20 cellular contexts compared by ENCODE assay signal in genomic region chrX:67953658-67954057, GRCh38.
DNase-seq lines count a peak whose midpoint lies in the region; ATAC-seq, FAIRE-seq and TF ChIP-seq lines count a peak whose summit lies in the region.
"Had no signal": no experiment of that assay in that cellular context is flagged by ENCODE, and none has a peak within 500 bp of the region (broad histone marks: within the 10 kb centered on the region; RNA-seq: fewer than 3 reads in every experiment).

No MANE protein-coding gene starts in this region.

- no peak overlapping the region for H2BK15ac ChIP-seq in H1 (ENCODE audit: low read length)

- H4K5ac ChIP-seq in H1 (ENCODE audit: insufficient read length, low read depth, low read length) = no peak overlapping the region

- FAIRE-seq in HepG2 (lab: Jason Lieb, UNC) = no peak
- FAIRE-seq in H1 (lab: Jason Lieb, UNC) = no peak
- FAIRE-seq: D721Med, G401.6, GM12891 had no signal

- H3K27me3 ChIP-seq in liver (ENCODE audit: control insufficient read depth in 4 of 4, insufficient read depth in 4 of 4, low read length in 3 of 4) (no peaks in the 10 kb centered on the region), HepG2 (ENCODE audit: control insufficient read depth in 1 of 2, insufficient read depth in 2 of 2, low read length in 2 of 2) (no peaks in the 10 kb centered on the region), H1 (replicated peaks in 1 of 4; ENCODE audit: control insufficient read depth in 3 of 4, extremely low read depth in 1 of 4, insufficient read depth in 3 of 4, low read length in 3 of 4) (no peaks in the 10 kb centered on the region)
- H3K27me3 ChIP-seq: BE2C had no signal

- no peak overlapping the region for H3K23ac ChIP-seq in H1 (ENCODE audit: insufficient read length)

- H2BK120ac ChIP-seq in H1 (replicated peaks; ENCODE audit: low read depth, low read length) = no peak overlapping the region

- H3K79me2 ChIP-seq in HepG2 (ENCODE audit: insufficient read depth, low read length) (no peaks in the 10 kb centered on the region), H1 (ENCODE audit: control insufficient read depth in 1 of 2, insufficient read depth in 2 of 2, low read length in 2 of 2) (no peaks in the 10 kb centered on the region)

- no peak overlapping the region for H3K9ac ChIP-seq in liver (ENCODE audit: low read depth in 1 of 2, low read length in 2 of 2)
- H3K9ac ChIP-seq in HepG2 (ENCODE audit: insufficient read depth, low read depth, low read length) = no peak overlapping the region
- H3K9ac ChIP-seq in H1 (replicated peaks in 1 of 4; ENCODE audit: extremely low read depth in 1 of 4, low read depth in 3 of 4, low read length in 3 of 4) = no peak overlapping the region

- H3K27ac ChIP-seq in liver (ENCODE audit: low read depth in 1 of 2, low read length in 2 of 2) = no peak overlapping the region
- H3K27ac ChIP-seq in HepG2 (ENCODE audit: extremely low read length, insufficient read depth, low read length) = no peak overlapping the region
- no peak overlapping the region for H3K27ac ChIP-seq in H1 (ENCODE audit: low read depth, low read length)

- TF ChIP-seq RAD21 in liver (IDR thresholded peaks at IDR 0.05) (no peak), HepG2 (CRISPR knock-in tag; IDR thresholded peaks at IDR 0.05) (no peak), H1 (IDR thresholded peaks at IDR 0.05 in 1 of 2, conservative IDR thresholded peaks at IDR 0.05 in 1 of 2; ENCODE audit: low read depth in 2 of 2, low read length in 2 of 2) (no peak)

- no peaks in the 10 kb centered on the region for H4K20me1 ChIP-seq in HepG2 (ENCODE audit: insufficient read depth, low read length)
- H4K20me1 ChIP-seq in H1 (replicated peaks in 1 of 2; ENCODE audit: control insufficient read depth in 1 of 2, insufficient read depth in 2 of 2, low read length in 2 of 2) = no peaks in the 10 kb centered on the region

- H4K8ac ChIP-seq in H1 (ENCODE audit: extremely low read depth, insufficient read depth, low read length) = no peak overlapping the region

- H3K56ac ChIP-seq in H1 (replicated peaks; ENCODE audit: insufficient read length, low read depth, low read length) = no peak overlapping the region

- 47% methylated on average over 2 of the region's 2 CpGs for WGBS in liver
- 0% methylated on average over 2 of the region's 2 CpGs for WGBS in HepG2 (ENCODE audit: low lambda C conversion rate)
- WGBS in H1 (ENCODE audit: extremely low coverage in 1 of 2, insufficient coverage in 1 of 2, insufficient read length in 1 of 2, insufficient replicate concordance in 2 of 2, low coverage in 1 of 2, low lambda C conversion rate in 2 of 2, missing lambda C conversion rate in 1 of 2), 2 experiments = 76% methylated on average over 2 of the region's 2 CpGs; no CpG with 5 or more reads in 1 of the 2 experiments

- H3K14ac ChIP-seq in H1 (ENCODE audit: insufficient read length) = no peak overlapping the region

- CTCF ChIA-PET in HepG2 (lab: Yijun Ruan, JAX; ENCODE audit: low intra/inter-chr PET ratio, low total read pairs) (no interaction called here), H1 (lab: Charles Lee; ENCODE audit: partially characterized antibody) (no interaction called here)

- intact Hi-C loops in HepG2 (cut with micrococcal nuclease; ENCODE audit: unreplicated experiment) = no loop called here

- no peak overlapping the region for H3K4ac ChIP-seq in H1 (replicated peaks; ENCODE audit: insufficient read length, low read depth, low read length)

- H2AK5ac ChIP-seq in H1 (ENCODE audit: low read depth, low read length) = no peak overlapping the region

- H3K18ac ChIP-seq in H1 (ENCODE audit: extremely low read depth, low read length) = no peak overlapping the region

- H2BK5ac ChIP-seq in H1 (ENCODE audit: low read depth, low read length) = no peak overlapping the region

- TF ChIP-seq EP300 in HepG2 (IDR thresholded peaks at IDR 0.05; ENCODE audit: low read depth in 2 of 2, low read length in 2 of 2) (no peak), HepG2 (CRISPR knock-in tag; IDR thresholded peaks at IDR 0.05; ENCODE audit: borderline replicate concordance) (no peak), H1 (IDR thresholded peaks at IDR 0.05; ENCODE audit: borderline replicate concordance in 1 of 2, low read depth in 2 of 2, low read length in 2 of 2) (no peak)

- in situ Hi-C loops in HepG2 (cut with HindIII; ENCODE audit: extremely low pct_ligation_motif_present, low pct_unique_long_range_greater_than_20kb) = no loop called here

- no peak overlapping the region for H2BK12ac ChIP-seq in H1 (ENCODE audit: low read depth, low read length)

- no peaks in the 10 kb centered on the region for H3K23me2 ChIP-seq in H1 (ENCODE audit: low read depth, low read length)

- H3K4me2 ChIP-seq in HepG2 (ENCODE audit: low read depth, low read length) (no peak overlapping the region), H1 (ENCODE audit: insufficient read depth in 1 of 2, low read depth in 2 of 2, low read length in 2 of 2) (no peak overlapping the region)
- H3K4me2 ChIP-seq: GM23338 had no signal

- BruUV-seq in HepG2 (replicated peaks; lab: Mats Ljungman, UMichigan) = no TSS peak

- TF ChIP-seq POLR2A in HepG2 (IDR thresholded peaks at IDR 0.05; ENCODE audit: insufficient read depth in 1 of 2, low read depth in 2 of 2, low read length in 2 of 2) (no peak), H1 (IDR thresholded peaks at IDR 0.05; ENCODE audit: control extremely low read depth in 1 of 2, low read depth in 2 of 2, low read length in 2 of 2) (no peak)

- H3K36me3 ChIP-seq in liver (ENCODE audit: control insufficient read depth in 4 of 4, insufficient read depth in 3 of 4, low read depth in 1 of 4, low read length in 3 of 4) (no peaks in the 10 kb centered on the region), HepG2 (replicated peaks in 1 of 2; ENCODE audit: control insufficient read depth in 1 of 2, insufficient read depth in 2 of 2, low read length in 2 of 2) (no peaks in the 10 kb centered on the region), H1 (ENCODE audit: control insufficient read depth in 2 of 4, insufficient read depth in 4 of 4, low read length in 3 of 4) (no peaks in the 10 kb centered on the region)
- H3K36me3 ChIP-seq: BE2C had no signal

- H2AFZ ChIP-seq in HepG2 (ENCODE audit: low read length) (no peak overlapping the region), H1 (ENCODE audit: low read length) (no peak overlapping the region)
- H2AFZ ChIP-seq: GM23338 had no signal

- ATAC-seq in HepG2 (no peak), HG03342 (IDR thresholded peaks at IDR 0.05; ENCODE audit: unreplicated experiment) (no peak)
- ATAC-seq: GM23338, HCT116 had no signal

- POLR2A ChIA-PET in HepG2 (lab: Yijun Ruan, JAX) = no interaction called here
- POLR2A ChIA-PET in H1 (lab: Charles Lee; ENCODE audit: partially characterized antibody) = no interaction called here

- H3K4me3 ChIP-seq in liver (ENCODE audit: low read depth in 1 of 3, low read length in 3 of 3) (no peak overlapping the region), HepG2 (replicated peaks in 1 of 3; ENCODE audit: insufficient read depth in 1 of 3, low read depth in 2 of 3, low read length in 3 of 3) (no peak overlapping the region), H1 (ENCODE audit: extremely low read depth in 1 of 4, insufficient read depth in 2 of 4, low read depth in 3 of 4, low read length in 4 of 4) (no peak overlapping the region)
- H3K4me3 ChIP-seq: GM23338 had no signal

- H2BK20ac ChIP-seq in H1 (ENCODE audit: low read length) = no peak overlapping the region

- H3K9me3 ChIP-seq in liver (ENCODE audit: control insufficient read depth in 4 of 4, low read length in 3 of 4) = no peaks in the 10 kb centered on the region
- H3K9me3 ChIP-seq in HepG2 (ENCODE audit: low read length) = no peaks in the 10 kb centered on the region
- H3K9me3 ChIP-seq in H1 (ENCODE audit: insufficient read depth in 2 of 2, low read depth in 1 of 2, low read length in 1 of 2) = no peaks in the 10 kb centered on the region
- H3K9me3 ChIP-seq: BE2C, Caco-2 had no signal

- no peak overlapping the region for H4K91ac ChIP-seq in H1 (replicated peaks; ENCODE audit: insufficient read length, low read length)

- H3K4me1 ChIP-seq in liver (ENCODE audit: control insufficient read depth in 4 of 4, insufficient read depth in 4 of 4, low read length in 3 of 4) (peaks cover 0 to 3% (median 0%) of the 10 kb centered on the region in 4 donors), HepG2 (ENCODE audit: insufficient read depth, low read length) (no peaks in the 10 kb centered on the region), H1 (replicated peaks in 1 of 4; ENCODE audit: control insufficient read depth in 3 of 4, insufficient read depth in 4 of 4, low read length in 3 of 4) (peaks cover 0 to 2% (median 0%) of the 10 kb centered on the region in 4 experiments; a peak in 1 of 7 replicates)
- H3K4me1 ChIP-seq: BE2C, Caco-2 had no signal

- no peaks in the 10 kb centered on the region for H3K79me1 ChIP-seq in H1 (ENCODE audit: low read depth, low read length)

- DNase-seq in HepG2 (ENCODE audit: low spot score) = no peak
- peak; percentile 4 for DNase-seq in MV-4-11 (lab: John Stamatoyannopoulos, UW)
- no peak for DNase-seq in H1 (ENCODE audit: low read depth in 1 of 2, low spot score in 2 of 2)
- no peak for DNase-seq in NCI-H510A treated with DMSO at 0.1 percent for 48 hours (lab: John Stamatoyannopoulos, UW)
- no peak for DNase-seq in activated naive CD4-positive, alpha-beta T cell (lab: John Stamatoyannopoulos, UW)
- DNase-seq: ACHN; BE2C; C1 segment of cervical spinal cord; Caco-2; CD4-positive, alpha-beta T cell; H7; HFFc6; KBM-7 had no signal

- TF ChIP-seq CTCF in liver (IDR thresholded peaks at IDR 0.05; ENCODE audit: low read depth, low read length, missing input control) = no peak
- TF ChIP-seq CTCF in HepG2 (CRISPR knock-in tag; IDR thresholded peaks at IDR 0.05) = no peak
- no peak for TF ChIP-seq CTCF in H1 (IDR thresholded peaks at IDR 0.05; ENCODE audit: control extremely low read depth in 1 of 3, insufficient read depth in 1 of 3, low read depth in 1 of 3, low read length in 3 of 3)

TF ChIP-seq in liver, 16 proteins besides CTCF, POLR2A, EP300 and RAD21 (continues in another document):
- TF ChIP-seq SP1 (IDR thresholded peaks at IDR 0.05) (no peak), RXRA (IDR thresholded peaks at IDR 0.05) (no peak), GABPA (IDR thresholded peaks at IDR 0.05 in 1 of 2, conservative IDR thresholded peaks at IDR 0.05 in 1 of 2) (no peak), TAF1 (conservative IDR thresholded peaks at IDR 0.05) (no peak)

TF ChIP-seq in HepG2, 621 proteins besides CTCF, POLR2A, EP300 and RAD21 (continues in another document):
- no peak for TF ChIP-seq SOX5 (CRISPR knock-in tag; IDR thresholded peaks at IDR 0.05; ENCODE audit: borderline replicate concordance)
- no peak for TF ChIP-seq ASH2L (IDR thresholded peaks at IDR 0.05; ENCODE audit: insufficient read length, low read depth, low read length)
- TF ChIP-seq KMT2A (CRISPR knock-in tag; IDR thresholded peaks at IDR 0.05) = no peak
- TF ChIP-seq NFIB (CRISPR knock-in tag; IDR thresholded peaks at IDR 0.05; ENCODE audit: borderline replicate concordance) = no peak

TF ChIP-seq in H1, 55 proteins besides CTCF, POLR2A, EP300 and RAD21:
- TF ChIP-seq CEBPB (IDR thresholded peaks at IDR 0.05; ENCODE audit: low read depth, low read length) (0 out of 2 replicates have a peak, but pooled peaks have one; percentile 2), BRCA1 (IDR thresholded peaks at IDR 0.05; ENCODE audit: low read depth, low read length) (no peak)
